In genomic region chr20:58472273-58473018, GRCh38 we compare ENCODE assay signal across 17 cellular contexts. TPM values are rescaled to one million over a fixed set of nuclear protein-coding genes. Genes with fewer than 3 reads are reported as not detected.
DNase-seq lines count a peak whose midpoint lies in the region; ATAC-seq and TF ChIP-seq lines count a peak whose summit lies in the region.
"Had no signal": no experiment of that assay in that cellular context is flagged by ENCODE, and none has a peak within 500 bp of the region (broad histone marks: within the 10 kb centered on the region; RNA-seq: fewer than 3 reads in every experiment).

No MANE protein-coding gene starts in this region.

- H4K20me1 ChIP-seq in SK-N-SH (ENCODE audit: insufficient read depth) (no peaks in the 10 kb centered on the region), PC-9 (ENCODE audit: insufficient read depth) (no peaks in the 10 kb centered on the region)

- no peak overlapping the region for H2AFZ ChIP-seq in SK-N-SH (ENCODE audit: low read depth)
- H2AFZ ChIP-seq in PC-9: no peak overlapping the region

- TF ChIP-seq CTCF in SK-N-SH (IDR thresholded peaks at IDR 0.05) (no peak), GM13976 (IDR thresholded peaks at IDR 0.05; ENCODE audit: borderline replicate concordance, control extremely low read depth, extremely low read depth, insufficient read depth, missing control alignments) (no peak), sigmoid colon (IDR thresholded peaks at IDR 0.05) (no peak), PC-9 (conservative IDR thresholded peaks at IDR 0.05) (no peak)

- in situ Hi-C loops in GM13976 (cut with MboI; ENCODE audit: low sequenced_read_pairs, unreplicated experiment): no loop called here

- CTCF ChIA-PET in SK-N-SH (lab: Yijun Ruan, JAX): interaction anchor here (0.9 to 1.8 kb wide), 9 partner anchors 9 to 227 kb away, joined by 3 to 7 read pairs (median 3); partner anchors contain the start of gene VAPB
- CTCF ChIA-PET in PC-9 (lab: Charles Lee): no interaction called here

- H3K4me2 ChIP-seq in SK-N-SH (peak overlapping the region; percentile 51; the same call in 1 of the 2 replicates), PC-9 (no peak overlapping the region)

- BruUV-seq in PC-9 (replicated peaks; lab: Mats Ljungman, UMichigan): no TSS peak

- H3K9me2 ChIP-seq in SK-N-SH (no peaks in the 10 kb centered on the region), PC-9 (ENCODE audit: insufficient read depth) (no peaks in the 10 kb centered on the region)

- POLR2A ChIA-PET in SK-N-SH (lab: Yijun Ruan, JAX): interaction anchor here (1.7 kb wide), 1 partner anchor 15 kb away, joined by 9 read pairs; no protein-coding TSS in a partner anchor
- POLR2A ChIA-PET in PC-9 (lab: Charles Lee; ENCODE audit: unreplicated experiment): no interaction called here

- DNase-seq in SK-N-SH: no peak
- DNase-seq in GM13976 (ENCODE audit: low spot score): peak; percentile 15
- no peak for DNase-seq in sigmoid colon
- no peak for DNase-seq in NOMO-1 treated with dmso at 0.1 percent for 144 hours (lab: John Stamatoyannopoulos, UW; ENCODE audit: unreplicated experiment)
- DNase-seq in PC-9: no peak
- DNase-seq in HuH-7 (ENCODE audit: low spot score): no peak
- DNase-seq: CD8-positive, alpha-beta T cell; COR-L47; DMS153; DMS79 treated with DMSO at 0.1 percent for 48 hours; GDM1 had no signal

- H3F3A ChIP-seq in SK-N-SH (replicated peaks; ENCODE audit: insufficient read depth) (peaks cover 11% of the 10 kb centered on the region), PC-9 (ENCODE audit: insufficient read depth, low read depth) (no peaks in the 10 kb centered on the region)

- intact Hi-C loops in sigmoid colon (cut with DNase I): no loop called here
- intact Hi-C loops in PC-9 (cut with micrococcal nuclease; ENCODE audit: unreplicated experiment): no loop called here

- H3K4me3 ChIP-seq in SK-N-SH (ENCODE audit: low read depth in 2 of 2, low read length in 1 of 2): no peak overlapping the region
- 0 out of 2 replicates have a peak overlapping the region, but pooled peaks have one; percentile 3 for H3K4me3 ChIP-seq in iPS-18c (ENCODE audit: insufficient read depth, low read depth, low read length)
- H3K4me3 ChIP-seq in sigmoid colon: no peak overlapping the region
- no peak overlapping the region for H3K4me3 ChIP-seq in PC-9
- H3K4me3 ChIP-seq: HAP-1 had no signal

- H3K36me3 ChIP-seq in SK-N-SH (replicated peaks in 1 of 2; ENCODE audit: control insufficient read depth in 1 of 2, insufficient read depth in 2 of 2, low read length in 1 of 2) (no peaks in the 10 kb centered on the region), sigmoid colon (no peaks in the 10 kb centered on the region), PC-9 (ENCODE audit: low read depth) (no peaks in the 10 kb centered on the region)
- H3K36me3 ChIP-seq: HAP-1 had no signal

- ATAC-seq in SK-N-SH treated with all-trans-retinoic acid at 6 μM for 48 hours: no peak
- ATAC-seq: CD8-positive, alpha-beta T cell had no signal

- no peak overlapping the region; the same call in 1 of the 2 replicates for H3K9ac ChIP-seq in SK-N-SH

- no peak for TF ChIP-seq POLR2A in sigmoid colon (IDR thresholded peaks at IDR 0.05)

- H3K27ac ChIP-seq in SK-N-SH (ENCODE audit: low read depth in 2 of 2, low read length in 1 of 2): peak overlapping the region; percentile 82 to 90; a peak in 3 of 4 replicates
- H3K27ac ChIP-seq in sigmoid colon: peak overlapping the region in 3 of 4 donors; percentile 65 to 70 (median 70)
- H3K27ac ChIP-seq in PC-9: no peak overlapping the region
- H3K27ac ChIP-seq: 22Rv1 had no signal

- 91% methylated on average over 17 of the region's 20 CpGs for WGBS in SK-N-SH (ENCODE audit: low lambda C conversion rate)
- WGBS in sigmoid colon, 2 donors: 87 to 90% methylated on average over 20 of the region's 20 CpGs

- TF ChIP-seq EP300 in SK-N-SH (IDR thresholded peaks at IDR 0.05; ENCODE audit: borderline replicate concordance in 1 of 2, low read depth in 1 of 2, low read length in 1 of 2): no peak
- TF ChIP-seq EP300 in sigmoid colon (IDR thresholded peaks at IDR 0.05): no peak

- H3K79me2 ChIP-seq in SK-N-SH (ENCODE audit: insufficient read depth) (no peaks in the 10 kb centered on the region), PC-9 (ENCODE audit: low read depth) (no peaks in the 10 kb centered on the region)

- H3K27me3 ChIP-seq in SK-N-SH (ENCODE audit: insufficient read depth): no peaks in the 10 kb centered on the region
- no peaks in the 10 kb centered on the region for H3K27me3 ChIP-seq in sigmoid colon
- H3K27me3 ChIP-seq in PC-9 (ENCODE audit: insufficient read depth, low read depth): no peaks in the 10 kb centered on the region

- H3K4me1 ChIP-seq in SK-N-SH (ENCODE audit: control insufficient read depth in 1 of 2, insufficient read depth in 2 of 2, low read depth in 1 of 2, low read length in 1 of 2): peaks cover 5 to 51% of the 10 kb centered on the region in 2 experiments; a peak in 3 of 4 replicates
- peaks cover 0 to 51% (median 41%) of the 10 kb centered on the region in 4 donors for H3K4me1 ChIP-seq in sigmoid colon
- no peaks in the 10 kb centered on the region for H3K4me1 ChIP-seq in PC-9 (replicated peaks; ENCODE audit: insufficient read depth)
- H3K4me1 ChIP-seq: HAP-1 had no signal

- TF ChIP-seq RAD21 in SK-N-SH (IDR thresholded peaks at IDR 0.05; ENCODE audit: low read length): no peak

- no peaks in the 10 kb centered on the region for H3K9me3 ChIP-seq in SK-N-SH
- H3K9me3 ChIP-seq in iPS-18c (ENCODE audit: control insufficient read depth, insufficient read depth, low read length): no peaks in the 10 kb centered on the region
- no peaks in the 10 kb centered on the region for H3K9me3 ChIP-seq in sigmoid colon
- no peaks in the 10 kb centered on the region for H3K9me3 ChIP-seq in PC-9 (ENCODE audit: insufficient read depth, low read depth)
- H3K9me3 ChIP-seq: HAP-1 had no signal

TF ChIP-seq in SK-N-SH, 30 proteins besides CTCF, POLR2A, EP300 and RAD21:
- TF ChIP-seq JUND (IDR thresholded peaks at IDR 0.05) (no peak), NRF1 (IDR thresholded peaks at IDR 0.05; ENCODE audit: low read depth, low read length) (no peak), CHD2 (IDR thresholded peaks at IDR 0.05; ENCODE audit: low read length, partially characterized antibody) (no peak), POLR2AphosphoS5 (IDR thresholded peaks at IDR 0.05; ENCODE audit: low read depth, low read length) (no peak), MEF2A (IDR thresholded peaks at IDR 0.05; ENCODE audit: borderline replicate concordance, low read depth) (no peak), YY1 (IDR thresholded peaks at IDR 0.05; ENCODE audit: low read depth) (no peak), SMC3 (IDR thresholded peaks at IDR 0.05; ENCODE audit: low read depth, low read length) (no peak), NFIC (IDR thresholded peaks at IDR 0.05; ENCODE audit: borderline replicate concordance) (no peak)
- TF ChIP-seq, protein P1, sequence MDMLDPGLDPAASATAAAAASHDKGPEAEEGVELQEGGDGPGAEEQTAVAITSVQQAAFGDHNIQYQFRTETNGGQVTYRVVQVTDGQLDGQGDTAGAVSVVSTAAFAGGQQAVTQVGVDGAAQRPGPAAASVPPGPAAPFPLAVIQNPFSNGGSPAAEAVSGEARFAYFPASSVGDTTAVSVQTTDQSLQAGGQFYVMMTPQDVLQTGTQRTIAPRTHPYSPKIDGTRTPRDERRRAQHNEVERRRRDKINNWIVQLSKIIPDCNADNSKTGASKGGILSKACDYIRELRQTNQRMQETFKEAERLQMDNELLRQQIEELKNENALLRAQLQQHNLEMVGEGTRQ (IDR thresholded peaks at IDR 0.05; ENCODE audit: borderline replicate concordance, low read depth, low read length): no peak
TF ChIP-seq in SK-N-SH: peak in this region for 0.

TF ChIP-seq in SK-N-SH treated with all-trans-retinoic acid at 6 μM for 48 hours, 23 proteins besides CTCF, POLR2A, EP300 and RAD21 (continues in another document):
- TF ChIP-seq ESRRG (CRISPR knock-in tag; IDR thresholded peaks at IDR 0.05): no peak
- no peak for TF ChIP-seq OSR1 (CRISPR knock-in tag; IDR thresholded peaks at IDR 0.05)
- TF ChIP-seq SNAI2 (CRISPR knock-in tag; IDR thresholded peaks at IDR 0.05): no peak
- no peak for TF ChIP-seq TCF4 (CRISPR knock-in tag; IDR thresholded peaks at IDR 0.05; ENCODE audit: borderline replicate concordance)
- no peak for TF ChIP-seq ARNTL (CRISPR knock-in tag; IDR thresholded peaks at IDR 0.05; ENCODE audit: borderline replicate concordance, low read depth)
- no peak for TF ChIP-seq ZFP3 (CRISPR knock-in tag; IDR thresholded peaks at IDR 0.05)
- TF ChIP-seq CREB5 (CRISPR knock-in tag; IDR thresholded peaks at IDR 0.05; ENCODE audit: low read depth): no peak
- no peak for TF ChIP-seq CSDC2 (CRISPR knock-in tag; IDR thresholded peaks at IDR 0.05)
- no peak for TF ChIP-seq ZNF8 (CRISPR knock-in tag; IDR thresholded peaks at IDR 0.05)
- TF ChIP-seq RARB (CRISPR knock-in tag; IDR thresholded peaks at IDR 0.05): no peak

RNA-seq across cellular contexts. Expression of gene APCDD1L, which starts 42.8 kb away (rescaled TPM):
- polyA plus RNA-seq in SK-N-SH (2012; rRNA removed): 0.31 and 0.99 TPM in 2 replicates
- 0.36 and 0.47 TPM in 2 replicates for polyA plus RNA-seq in SK-N-SH (2012; cell fraction: cytosol; rRNA removed)
- polyA plus RNA-seq in SK-N-SH (2012; cell fraction: nucleus; rRNA removed): 0.60 and 0.76 TPM in 2 replicates
- 1 to 10 TPM in 3 of 4 donors, under 1 TPM in 1; 0.33 to 1.9 (median 1.6) TPM for total RNA-seq in sigmoid colon
- polyA plus RNA-seq in sigmoid colon: under 1 TPM in 2 of 3 donors, not detected in 1; 0.22 to 0.23 TPM
- 2.4 and 3.0 TPM in 2 replicates for total RNA-seq in PC-9 (2021)
- total RNA-seq: A673; CD8-positive, alpha-beta T cell had no signal
- polyA plus RNA-seq: CD14-positive monocyte had no signal
